Comparison of ENCODE assay signal across 9 cellular contexts in the genomic region with DNA sequence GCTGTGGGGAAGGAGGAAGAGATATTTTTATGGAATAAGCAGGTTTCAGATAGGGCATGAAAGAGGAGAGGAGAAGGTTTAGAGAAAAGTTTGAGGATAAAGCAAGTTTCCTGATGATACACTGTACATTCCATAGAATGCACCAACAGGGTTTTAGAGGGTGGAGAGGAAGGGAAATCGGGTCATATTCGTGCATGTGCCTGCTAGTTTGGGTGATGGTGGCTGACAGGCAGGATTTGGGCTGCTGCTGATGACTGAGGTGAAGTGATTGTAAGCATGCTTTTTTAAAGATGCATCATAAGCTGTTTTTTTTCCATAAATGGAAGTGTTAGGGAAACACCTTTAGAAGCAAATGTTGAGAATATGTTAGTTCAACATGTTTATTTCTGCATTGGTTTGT.
"Had no signal": no experiment of that assay in that cellular context is flagged by ENCODE, and none has a peak within 500 bp of the region (broad histone marks: within the 10 kb centered on the region; RNA-seq: fewer than 3 reads in every experiment).

No MANE protein-coding gene starts in this region.

- H3K4me3 Mint-ChIP-seq: HFFc6, IgD-negative memory B cell had no signal

- DNase-seq: GM23248, GOT3, H7, HFFc6 had no signal

- H3K4me1 ChIP-seq: HAP-1 had no signal

- H3K9ac ChIP-seq: GM23248 had no signal

- H2AFZ ChIP-seq: GM23248 had no signal

- ATAC-seq: HCT116, HepG2 had no signal

- H3K9me3 Mint-ChIP-seq: HFFc6, IgD-negative memory B cell had no signal

- H3K36me3 Mint-ChIP-seq: IgD-negative memory B cell had no signal

- FAIRE-seq: HepG2 had no signal

- H3K36me3 ChIP-seq: HAP-1 had no signal

- H3K9me3 ChIP-seq: HAP-1 had no signal

- H3K4me3 ChIP-seq: HAP-1 had no signal

- H3K27ac ChIP-seq: GM23248, HL-60 had no signal

- H3K27ac Mint-ChIP-seq: HFFc6 had no signal
